Comparison of ENCODE assay signal across 9 cellular contexts in genomic region chr1:10057305-10057704, GRCh38. TPM values are rescaled to one million over a fixed set of nuclear protein-coding genes. Genes with fewer than 3 reads are reported as not detected.
DNase-seq lines count a peak whose midpoint lies in the region; ATAC-seq and TF ChIP-seq lines count a peak whose summit lies in the region.
"Had no signal": no experiment of that assay in that cellular context is flagged by ENCODE, and none has a peak within 500 bp of the region (broad histone marks: within the 10 kb centered on the region; RNA-seq: fewer than 3 reads in every experiment).

No MANE protein-coding gene starts in this region.

- H3K4me1 ChIP-seq in adrenal gland (replicated peaks in 1 of 2) (peaks cover 11 to 40% of the 10 kb centered on the region in 2 donors), left ventricle myocardium inferior (peaks cover 64% of the 10 kb centered on the region), thyroid gland (peaks cover 25 to 46% of the 10 kb centered on the region in 2 donors)

- H3K27me3 ChIP-seq in adrenal gland (no peaks in the 10 kb centered on the region), left ventricle myocardium inferior (ENCODE audit: low read depth) (no peaks in the 10 kb centered on the region), thyroid gland (no peaks in the 10 kb centered on the region)

- WGBS in adrenal gland, 4 donors, result 39 to 58% (median 47%) methylated on average over 4 of the region's 4 CpGs
- 67 to 78% methylated on average over 4 of the region's 4 CpGs for WGBS in thyroid gland, 2 donors

- ATAC-seq in GM18498 (IDR thresholded peaks at IDR 0.05; ENCODE audit: unreplicated experiment), result no peak

- DNase-seq in DMS53 (lab: John Stamatoyannopoulos, UW), result peak; percentile 50
- DNase-seq in DMS53 treated with DMSO at 0.1 percent for 48 hours (lab: John Stamatoyannopoulos, UW; ENCODE audit: unreplicated experiment), result no peak
- peak; percentile 47 to 84 (median 72) for DNase-seq in adrenal gland
- DNase-seq in left ventricle myocardium inferior, result no peak
- DNase-seq in thyroid gland, result peak; percentile 64 to 66
- no peak for DNase-seq in RKO (ENCODE audit: low spot score)
- no peak for DNase-seq in D341Med (ENCODE audit: low spot score)
- DNase-seq: NCI-H1417 treated with DMSO at 0.1 percent for 48 hours had no signal

- TF ChIP-seq CTCF in adrenal gland (IDR thresholded peaks at IDR 0.05) (no peak), left ventricle myocardium inferior (IDR thresholded peaks at IDR 0.05; ENCODE audit: borderline replicate concordance) (no peak), thyroid gland (IDR thresholded peaks at IDR 0.05) (no peak)

- H3K27ac ChIP-seq in adrenal gland (peak overlapping the region in 2 of 5 donors; percentile 43 to 50), left ventricle myocardium inferior (replicated peaks) (peak overlapping the region; percentile 45), thyroid gland (peak overlapping the region; percentile 39 to 86 (median 72))

- intact Hi-C loops in adrenal gland (cut with DNase I) (no loop called here), left ventricle myocardium inferior (cut with micrococcal nuclease) (no loop called here), thyroid gland (cut with DNase I) (no loop called here)

- H3K36me3 ChIP-seq in adrenal gland (replicated peaks in 1 of 2) (no peaks in the 10 kb centered on the region), left ventricle myocardium inferior (no peaks in the 10 kb centered on the region), thyroid gland (no peaks in the 10 kb centered on the region)

- H3K9me3 ChIP-seq in adrenal gland (replicated peaks in 1 of 3) (no peaks in the 10 kb centered on the region), left ventricle myocardium inferior (replicated peaks) (no peaks in the 10 kb centered on the region), thyroid gland (no peaks in the 10 kb centered on the region)

- H3K4me3 ChIP-seq in adrenal gland (no peak overlapping the region), left ventricle myocardium inferior (no peak overlapping the region), thyroid gland (replicated peaks in 1 of 3) (no peak overlapping the region)

- peak in 1 of 2 donors; percentile 24 for TF ChIP-seq POLR2A in adrenal gland (IDR thresholded peaks at IDR 0.05)
- no peak for TF ChIP-seq POLR2A in thyroid gland (IDR thresholded peaks at IDR 0.05)

RNA-seq across cellular contexts. Expression of gene UBE4B, which starts 24.5 kb away (rescaled TPM):
- total RNA-seq in adrenal gland (10 to 100 TPM; 34.5 to 87.1 (median 66.2) TPM), left ventricle myocardium inferior (80.3 TPM), thyroid gland (10 to 100 TPM; 64.0 to 89.0 (median 71.0) TPM)
- polyA plus RNA-seq in adrenal gland, result 10 to 100 TPM; 18.7 to 33.6 (median 19.0) TPM

Comparison
In these comparisons a context has a peak if more than half of its experiments do, and no peak if none do; other contexts are left out.
1. DNase-seq: peak in DMS53 (single experiment), adrenal gland (7 of 7) and thyroid gland (2 of 2); none in DMS53 treated with DMSO at 0.1 percent for 48 hours (single experiment), left ventricle myocardium inferior (single experiment), RKO (single experiment) and D341Med (single experiment).